15 cellular contexts compared by ENCODE assay signal in the genomic region with DNA sequence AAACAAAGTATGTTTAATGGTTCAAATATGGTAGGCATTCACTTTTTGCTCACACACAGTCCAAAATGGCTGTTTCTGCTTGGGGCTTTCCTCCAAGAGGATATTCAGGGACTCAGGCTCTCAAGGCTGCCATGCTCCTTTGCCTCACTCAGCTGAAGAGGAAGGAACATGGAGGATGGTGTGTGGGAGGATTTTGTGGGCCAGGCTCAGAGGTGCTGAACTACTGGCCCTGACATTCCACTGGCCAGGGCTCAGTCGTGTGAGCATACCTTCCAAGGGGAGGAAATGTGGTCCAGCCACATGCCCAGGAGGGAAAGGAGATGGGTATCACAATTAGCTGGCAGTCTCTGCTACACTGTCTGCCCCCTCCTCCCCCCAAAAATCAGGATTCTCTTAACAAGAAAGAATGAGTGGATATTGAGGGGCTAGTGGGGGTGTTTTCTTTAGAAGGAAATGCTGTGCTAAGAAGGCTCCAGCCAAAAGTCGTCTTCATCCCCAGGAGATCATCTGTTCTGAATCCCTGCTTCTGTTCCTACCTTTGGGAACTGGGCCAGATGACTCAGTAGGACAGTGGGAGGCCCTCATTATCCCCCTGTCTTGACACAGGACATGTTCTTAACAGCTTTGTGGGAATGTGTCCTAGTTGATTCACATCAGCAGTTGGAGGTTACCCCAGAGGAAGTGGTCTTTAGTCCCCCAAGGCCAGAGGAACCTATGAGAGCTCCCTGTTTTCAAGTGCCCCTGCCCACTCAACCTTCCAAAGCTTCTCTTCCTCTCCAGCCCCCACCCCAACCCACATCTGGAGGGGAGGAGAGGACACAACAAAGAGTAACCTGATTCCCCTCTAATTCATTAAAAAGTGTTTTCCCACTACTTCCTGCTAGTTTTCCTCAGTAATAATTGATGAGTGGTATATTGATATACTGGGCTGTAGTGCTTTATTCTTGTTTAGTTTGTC. TPM values are rescaled to one million over a fixed set of nuclear protein-coding genes. Genes with fewer than 3 reads are reported as not detected.
DNase-seq lines count a peak whose midpoint lies in the region; ATAC-seq, FAIRE-seq and TF ChIP-seq lines count a peak whose summit lies in the region.
"Had no signal": no experiment of that assay in that cellular context is flagged by ENCODE, and none has a peak within 500 bp of the region (broad histone marks: within the 10 kb centered on the region; RNA-seq: fewer than 3 reads in every experiment).

No MANE protein-coding gene starts in this region.

- H3K4me1 ChIP-seq in heart left ventricle, result peaks cover 0 to 68% (median 46%) of the 10 kb centered on the region in 12 donors
- peaks cover 0 to 54% (median 39%) of the 10 kb centered on the region in 4 donors for H3K4me1 ChIP-seq in tibial artery

- H3K9me3 ChIP-seq in heart left ventricle (no peaks in the 10 kb centered on the region), tibial artery (no peaks in the 10 kb centered on the region)
- H3K9me3 ChIP-seq: ovary, upper lobe of right lung had no signal

- H3K27ac ChIP-seq in heart left ventricle, result peak overlapping the region; percentile 35 to 92 (median 79)
- peak overlapping the region; percentile 89 to 90 for H3K27ac ChIP-seq in tibial artery
- H3K27ac ChIP-seq: ovary, upper lobe of right lung had no signal

- FAIRE-seq in RCC 7860 (lab: Jason Lieb, UNC), result no peak
- FAIRE-seq: GM12878 had no signal

- no peaks in the 10 kb centered on the region for H3K27me3 ChIP-seq in heart left ventricle
- H3K27me3 ChIP-seq in tibial artery, result no peaks in the 10 kb centered on the region
- H3K27me3 ChIP-seq: ovary, upper lobe of right lung had no signal

- intact Hi-C loops in heart left ventricle (cut with DNase I), result no loop called here
- intact Hi-C loops in Right ventricle myocardium superior (cut with DNase I), result no loop called here
- intact Hi-C loops in tibial artery (cut with DNase I; ENCODE audit: low total_unique reads), result no loop called here

- H3K36me3 ChIP-seq in heart left ventricle (peaks cover 0 to 2% (median 0%) of the 10 kb centered on the region in 9 donors), tibial artery (peaks cover 0 to 10% (median 0%) of the 10 kb centered on the region in 3 donors)
- H3K36me3 ChIP-seq: ovary, upper lobe of right lung had no signal

- H3K4me3 ChIP-seq in heart left ventricle, result no peak overlapping the region
- no peak overlapping the region for H3K4me3 ChIP-seq in fibroblast of mammary gland (ENCODE audit: control insufficient read depth, low read depth, low read length)
- H3K4me3 ChIP-seq in tibial artery, result no peak overlapping the region
- H3K4me3 ChIP-seq: GM12878, ovary, upper lobe of right lung had no signal

- no peak for TF ChIP-seq POLR2A in heart left ventricle (IDR thresholded peaks at IDR 0.05)

- no peak for TF ChIP-seq CTCF in heart left ventricle (IDR thresholded peaks at IDR 0.05)
- no peak for TF ChIP-seq CTCF in fibroblast of mammary gland (conservative IDR thresholded peaks at IDR 0.05; ENCODE audit: control insufficient read depth, insufficient read depth, low read depth, low read length)
- TF ChIP-seq CTCF in tibial artery (IDR thresholded peaks at IDR 0.05), result no peak

- ATAC-seq in heart left ventricle (no peak), Right ventricle myocardium superior (ENCODE audit: poor library complexity) (no peak), HG03457 (IDR thresholded peaks at IDR 0.05; ENCODE audit: unreplicated experiment) (no peak), HG03280 (IDR thresholded peaks at IDR 0.05; ENCODE audit: unreplicated experiment) (no peak)
- ATAC-seq: activated naive CD8-positive, alpha-beta T cell treated with anti-CD3 and anti-CD28 coated beads, Interleukin-2, amount 50 U/mL, for 24 hours; GM12878; upper lobe of right lung had no signal

- WGBS in heart left ventricle, 4 donors, result 41 to 52% (median 44%) methylated on average over 2 of the region's 2 CpGs

- DNase-seq in heart left ventricle (no peak), Right ventricle myocardium superior (no peak), RCC 7860 (ENCODE audit: low spot score) (peak; percentile 67), fibroblast of mammary gland (ENCODE audit: low read depth) (peak; percentile 83), tibial artery (no peak), hippocampal formation (lab: John Stamatoyannopoulos, UW) (no peak)
- DNase-seq: activated naive CD8-positive, alpha-beta T cell treated with anti-CD3 and anti-CD28 coated beads, Interleukin-2, amount 50 U/mL, for 24 hours; AML-193; left cardiac atrium; NCI-H345; ovary; upper lobe of right lung had no signal

RNA-seq across cellular contexts. Expression of gene PXYLP1, which starts 8.9 kb away (rescaled TPM):
- total RNA-seq in heart left ventricle (10 to 100 TPM; 15.1 to 30.6 (median 21.2) TPM), Right ventricle myocardium superior (10.8 TPM)
- 10 to 100 TPM in 1 of 2 donors, 1 to 10 TPM in 1; 7.3 to 27.7 TPM for polyA plus RNA-seq in heart left ventricle

Comparison
In these comparisons a context has a peak if more than half of its experiments do, and no peak if none do; other contexts are left out.
1. DNase-seq: peak in RCC 7860 (single experiment) and fibroblast of mammary gland (single experiment); none in heart left ventricle (0 of 5), Right ventricle myocardium superior (single experiment), tibial artery (0 of 2) and hippocampal formation (0 of 2).